9 cellular contexts compared by ENCODE assay signal in the genomic region with DNA sequence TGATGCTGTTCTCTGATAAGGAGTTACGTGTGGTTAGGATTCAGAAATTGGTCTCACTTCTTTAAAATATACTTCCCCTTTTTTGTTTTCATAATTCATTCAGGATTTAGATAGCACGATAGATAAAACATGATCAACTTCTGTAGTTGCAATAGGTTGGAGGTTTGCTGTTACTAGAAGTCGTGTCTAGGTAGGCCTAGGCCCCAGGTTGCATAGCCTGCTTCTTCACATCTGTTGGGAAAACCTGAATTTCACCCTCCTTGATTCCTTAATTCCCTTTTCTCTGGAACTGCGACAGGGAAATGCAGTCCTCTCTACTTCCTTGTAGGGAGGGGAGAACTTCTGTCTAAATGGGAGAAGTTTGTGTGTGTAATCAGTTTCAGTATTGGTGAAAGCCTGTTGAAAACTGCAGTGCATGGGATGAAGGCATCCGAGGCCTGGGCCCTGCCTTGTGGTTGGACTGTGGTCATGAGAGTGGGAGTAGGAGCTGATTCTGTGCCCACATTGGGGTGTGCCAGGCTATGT. TPM values are rescaled to one million over a fixed set of nuclear protein-coding genes. Genes with fewer than 3 reads are reported as not detected.
DNase-seq lines count a peak whose midpoint lies in the region; ATAC-seq, FAIRE-seq and TF ChIP-seq lines count a peak whose summit lies in the region.
"Had no signal": no experiment of that assay in that cellular context is flagged by ENCODE, and none has a peak within 500 bp of the region (broad histone marks: within the 10 kb centered on the region; RNA-seq: fewer than 3 reads in every experiment).

No MANE protein-coding gene starts in this region.

- DNase-seq in activated B cell treated with CpG ODN at 0.5 μM for 24 hours (peak; percentile 29), lower leg skin (ENCODE audit: low spot score in 2 of 2) (peak; percentile 39 to 88), urothelium cell line (ENCODE audit: low spot score) (peak; percentile 12), retina (no peak), NCI-H1092 treated with DMSO at 0.1 percent for 48 hours (lab: John Stamatoyannopoulos, UW) (no peak)
- DNase-seq in CD4-positive, alpha-beta T cell, result no peak

- TF ChIP-seq CTCF in activated B cell treated with CpG ODN at 0.5 μM for 24 hours (IDR thresholded peaks at IDR 0.05) (no peak), lower leg skin (IDR thresholded peaks at IDR 0.05) (no peak)
- no peak for TF ChIP-seq CTCF in CD4-positive, alpha-beta T cell (IDR thresholded peaks at IDR 0.05)

- no peaks in the 10 kb centered on the region for H3K27me3 Mint-ChIP-seq in activated B cell treated with CpG ODN at 0.5 μM for 24 hours
- no peaks in the 10 kb centered on the region for H3K27me3 Mint-ChIP-seq in CD4-positive, alpha-beta T cell

- H3K4me1 Mint-ChIP-seq in activated B cell treated with CpG ODN at 0.5 μM for 24 hours, result peaks cover 45% of the 10 kb centered on the region
- peaks cover 53% of the 10 kb centered on the region for H3K4me1 Mint-ChIP-seq in CD4-positive, alpha-beta T cell (ENCODE audit: low read depth)

- intact Hi-C loops in activated B cell treated with CpG ODN at 0.5 μM for 24 hours (cut with micrococcal nuclease), result loop anchor here (1.0 to 5.0 kb wide), 3 partner anchors 109 to 1993 kb away; partner anchors contain the start of genes P2RY13, P2RY14 and RAP2B
- intact Hi-C loops in lower leg skin (cut with DNase I; ENCODE audit: low total_unique reads), result loop anchor here (10.0 kb wide), 1 partner anchor 55 kb away; no protein-coding TSS in a partner anchor
- intact Hi-C loops in CD4-positive, alpha-beta T cell (cut with DNase I, micrococcal nuclease), result loop anchor here (2.0 to 5.0 kb wide), 5 partner anchors 33 to 748 kb away; partner anchors contain the start of gene GPR171 (in 1 of the 2)

- H3K27ac Mint-ChIP-seq in activated B cell treated with CpG ODN at 0.5 μM for 24 hours, result peak overlapping the region; percentile 82
- H3K27ac Mint-ChIP-seq in CD4-positive, alpha-beta T cell, result no peak overlapping the region

- TF ChIP-seq POLR2A in lower leg skin (IDR thresholded peaks at IDR 0.05), result no peak

- peak; percentile 44 for ATAC-seq in GM18909 (IDR thresholded peaks at IDR 0.05; ENCODE audit: poor library complexity, unreplicated experiment)
- peak; percentile 48 for ATAC-seq in HG03342 (IDR thresholded peaks at IDR 0.05; ENCODE audit: unreplicated experiment)
- peak; percentile 74 for ATAC-seq in activated B cell treated with CpG ODN at 0.5 μM for 24 hours (ENCODE audit: low read depth)
- ATAC-seq in CD4-positive, alpha-beta T cell (ENCODE audit: poor library complexity), result no peak

- H3K36me3 Mint-ChIP-seq in activated B cell treated with CpG ODN at 0.5 μM for 24 hours (ENCODE audit: low read depth), result no peaks in the 10 kb centered on the region
- no peaks in the 10 kb centered on the region for H3K36me3 Mint-ChIP-seq in CD4-positive, alpha-beta T cell (ENCODE audit: low read depth)

- H3K9me3 Mint-ChIP-seq in activated B cell treated with CpG ODN at 0.5 μM for 24 hours, result no peaks in the 10 kb centered on the region
- H3K9me3 Mint-ChIP-seq in CD4-positive, alpha-beta T cell, result no peaks in the 10 kb centered on the region

- no peak overlapping the region for H3K27ac ChIP-seq in CD4-positive, alpha-beta T cell (ENCODE audit: low read depth, low read length)

- H3K4me3 Mint-ChIP-seq in activated B cell treated with CpG ODN at 0.5 μM for 24 hours, result peak overlapping the region; percentile 59
- no peak overlapping the region for H3K4me3 Mint-ChIP-seq in CD4-positive, alpha-beta T cell

- POLR2A ChIA-PET in activated B cell treated with CpG ODN at 0.5 μM for 24 hours (lab: Charles Lee), result interaction anchor here (0.7 to 1.0 kb wide), 2 partner anchors 71 to 109 kb away, joined by 4 to 7 read pairs; partner anchors contain the start of gene P2RY14
- POLR2A ChIA-PET in CD4-positive, alpha-beta T cell (lab: Charles Lee), result interaction anchor here (0.6 kb wide), 1 partner anchor 105 kb away, joined by 3 read pairs; no protein-coding TSS in a partner anchor

- FAIRE-seq in urothelium cell line (lab: Jason Lieb, UNC), result no peak

- WGBS in lower leg skin, 2 donors, result 69 to 70% methylated on average over 5 of the region's 5 CpGs

- H3K4me3 ChIP-seq in lower leg skin (ENCODE audit: low read depth, poor library complexity, severe bottlenecking), result no peak overlapping the region

- no peaks in the 10 kb centered on the region for H3K9me3 ChIP-seq in CD4-positive, alpha-beta T cell (ENCODE audit: control insufficient read depth, low read length)

- CTCF ChIA-PET in activated B cell treated with CpG ODN at 0.5 μM for 24 hours (lab: Charles Lee), result interaction anchor here (0.6 to 6.2 kb wide), 6 partner anchors 51 to 116 kb away, joined by 3 to 122 read pairs (median 30); partner anchors contain the start of gene P2RY14
- CTCF ChIA-PET in CD4-positive, alpha-beta T cell (lab: Charles Lee), result interaction anchor here (1.5 to 3.6 kb wide), 4 partner anchors 13 to 118 kb away, joined by 4 to 65 read pairs (median 11); partner anchors contain the start of gene P2RY14

- H3K27me3 ChIP-seq in CD4-positive, alpha-beta T cell (ENCODE audit: control insufficient read depth, insufficient read depth, low read length), result no peaks in the 10 kb centered on the region

RNA-seq across cellular contexts. Expression of gene GPR171, which starts 33.3 kb away (rescaled TPM):
- total RNA-seq in activated B cell treated with CpG ODN at 0.5 μM for 24 hours (0.35 and 0.46 TPM in 2 replicates), lower leg skin (under 1 TPM in 2 of 4 donors, not detected in 2; 0.55 to 0.68 TPM)
- 10 to 100 TPM in 1 of 2 experiments, 1 to 10 TPM in 1; 9.7 to 16.7 TPM for total RNA-seq in CD4-positive, alpha-beta T cell
- total RNA-seq: dermis microvascular lymphatic vessel endothelial cell had no signal

Comparison
In these comparisons a context has a peak if more than half of its experiments do, and no peak if none do; other contexts are left out.
1. DNase-seq: peak in activated B cell treated with CpG ODN at 0.5 μM for 24 hours (single experiment), lower leg skin (2 of 2) and urothelium cell line (single experiment); none in retina (single experiment), CD4-positive, alpha-beta T cell (0 of 10) and NCI-H1092 treated with DMSO at 0.1 percent for 48 hours (single experiment).